ENCODE assay signal across 13 cellular contexts in genomic region chr17:51015145-51015558, GRCh38.
DNase-seq lines count a peak whose midpoint lies in the region; ATAC-seq, FAIRE-seq and TF ChIP-seq lines count a peak whose summit lies in the region.
"Had no signal": no experiment of that assay in that cellular context is flagged by ENCODE, and none has a peak within 500 bp of the region (broad histone marks: within the 10 kb centered on the region; RNA-seq: fewer than 3 reads in every experiment).

No MANE protein-coding gene starts in this region.

- no peak overlapping the region for H3K4me3 Mint-ChIP-seq in astrocyte (ENCODE audit: unreplicated experiment)

- ATAC-seq in HG02973 (IDR thresholded peaks at IDR 0.05; ENCODE audit: unreplicated experiment) (no peak), HG02798 (IDR thresholded peaks at IDR 0.05; ENCODE audit: poor library complexity, unreplicated experiment) (no peak), GM18498 (IDR thresholded peaks at IDR 0.05; ENCODE audit: unreplicated experiment) (no peak)
- ATAC-seq: left ventricle myocardium superior had no signal

- H3K9me3 ChIP-seq in astrocyte (ENCODE audit: insufficient read depth, low read depth, low read length) = no peaks in the 10 kb centered on the region
- no peaks in the 10 kb centered on the region for H3K9me3 ChIP-seq in osteoblast (ENCODE audit: low read depth, low read length)

- H3K9me3 Mint-ChIP-seq in astrocyte (ENCODE audit: unreplicated experiment) = no peaks in the 10 kb centered on the region

- TF ChIP-seq CTCF in AG10803 (conservative IDR thresholded peaks at IDR 0.05; ENCODE audit: low read length) = no peak
- TF ChIP-seq CTCF in astrocyte (IDR thresholded peaks at IDR 0.05; ENCODE audit: insufficient read depth, low read depth, low read length) = no peak
- TF ChIP-seq CTCF in osteoblast (IDR thresholded peaks at IDR 0.05; ENCODE audit: extremely low read depth, low read depth, low read length) = no peak

- H3K36me3 Mint-ChIP-seq in astrocyte (ENCODE audit: low read depth, unreplicated experiment) = peaks cover 6% of the 10 kb centered on the region

- H3K4me3 ChIP-seq in AG10803 (ENCODE audit: low read length) = no peak overlapping the region
- no peak overlapping the region for H3K4me3 ChIP-seq in astrocyte (ENCODE audit: insufficient read depth, low read depth, low read length)
- H3K4me3 ChIP-seq in osteoblast (ENCODE audit: insufficient read depth, low read length) = no peak overlapping the region

- H3K36me3 ChIP-seq in astrocyte (ENCODE audit: insufficient read depth, low read length) (peaks cover 13% of the 10 kb centered on the region), osteoblast (ENCODE audit: insufficient read depth, low read length) (peaks cover 42% of the 10 kb centered on the region)

- no peaks in the 10 kb centered on the region for H3K27me3 Mint-ChIP-seq in astrocyte (ENCODE audit: low read depth, unreplicated experiment)

- H3K27ac ChIP-seq in astrocyte (ENCODE audit: low read depth, low read length) = no peak overlapping the region
- H3K27ac ChIP-seq in osteoblast (ENCODE audit: low read depth, low read length) = no peak overlapping the region
- H3K27ac ChIP-seq: C4-2B had no signal

- no peaks in the 10 kb centered on the region for H3K4me1 ChIP-seq in astrocyte (ENCODE audit: insufficient read depth, low read length)
- H3K4me1 ChIP-seq in osteoblast (ENCODE audit: insufficient read depth, low read length) = peaks cover 11% of the 10 kb centered on the region

- peaks cover 9% of the 10 kb centered on the region for H3K4me1 Mint-ChIP-seq in astrocyte (ENCODE audit: low read depth, unreplicated experiment)

- H3K27me3 ChIP-seq in astrocyte (ENCODE audit: insufficient read depth, low read length) (no peaks in the 10 kb centered on the region), osteoblast (ENCODE audit: insufficient read depth, low read length) (no peaks in the 10 kb centered on the region)

- DNase-seq in AG10803 (ENCODE audit: low read depth) (peak; percentile 74), NCI-H128 (lab: John Stamatoyannopoulos, UW; ENCODE audit: unreplicated experiment) (peak; percentile 6), astrocyte (ENCODE audit: low read depth) (peak; percentile 12), iris pigment epithelial cell (ENCODE audit: low read depth) (peak; percentile 23), osteoblast (ENCODE audit: insufficient read length, low spot score, missing footprints) (no peak)
- DNase-seq: activated CD4-positive, CD25-positive, alpha-beta regulatory T cell; activated naive CD4-positive, alpha-beta T cell treated with Interleukin-2 at 50 U/mL for 16 hours; left ventricle myocardium superior; MM.1S had no signal

- no peak for FAIRE-seq in astrocyte (lab: Jason Lieb, UNC)

- no peak overlapping the region for H2AFZ ChIP-seq in astrocyte (ENCODE audit: low read depth, low read length)
- no peak overlapping the region for H2AFZ ChIP-seq in osteoblast (ENCODE audit: low read length)

- H4K20me1 ChIP-seq in astrocyte (ENCODE audit: insufficient read depth, low read length) (no peaks in the 10 kb centered on the region), osteoblast (ENCODE audit: insufficient read depth, low read length) (no peaks in the 10 kb centered on the region)

- H3K79me2 ChIP-seq in astrocyte (ENCODE audit: insufficient read depth, low read length) = no peaks in the 10 kb centered on the region
- peaks cover 12% of the 10 kb centered on the region for H3K79me2 ChIP-seq in osteoblast (ENCODE audit: insufficient read depth, low read length)

- no peak overlapping the region for H3K9ac ChIP-seq in astrocyte (ENCODE audit: low read length)

- no peak overlapping the region for H3K4me2 ChIP-seq in astrocyte (ENCODE audit: low read length)
- H3K4me2 ChIP-seq in osteoblast (ENCODE audit: insufficient read depth, low read length) = no peak overlapping the region

- no peak overlapping the region for H3K27ac Mint-ChIP-seq in astrocyte (ENCODE audit: unreplicated experiment)
